8 cellular contexts compared by ENCODE assay signal in genomic region chr5:66595877-66596790, GRCh38. TPM values are rescaled to one million over a fixed set of nuclear protein-coding genes. Genes with fewer than 3 reads are reported as not detected.
DNase-seq lines count a peak whose midpoint lies in the region; ATAC-seq and TF ChIP-seq lines count a peak whose summit lies in the region.

MAST4 (plus strand) TSS chr5:66596393; CDS start chr5:66596656, 263 bp downstream.

- no peak within 1 kb of the TSS for H3K27ac Mint-ChIP-seq in stimulated activated effector memory CD8-positive, alpha-beta T cell treated with anti-CD3 and anti-CD28 coated beads, Interleukin-12 subunit alpha, Interleukin-12 subunit beta, amount 100 ng/mL, for 72 hours

- H3K9me3 ChIP-seq in esophagus muscularis mucosa = no peaks in the 10 kb centered on the region

- no peak for TF ChIP-seq EP300 in esophagus muscularis mucosa (IDR thresholded peaks at IDR 0.05)

- intact Hi-C loops in esophagus muscularis mucosa (cut with DNase I) = no loop called here

- TF ChIP-seq POLR2A in esophagus muscularis mucosa (IDR thresholded peaks at IDR 0.05; ENCODE audit: low read depth) = no peak

- 1% methylated on average over 36 of the region's 87 CpGs for WGBS in esophagus muscularis mucosa

- peak; percentile 97 for ATAC-seq in GM21360 (IDR thresholded peaks at IDR 0.05; ENCODE audit: unreplicated experiment)
- ATAC-seq in stimulated activated effector memory CD8-positive, alpha-beta T cell treated with anti-CD3 and anti-CD28 coated beads, Interleukin-12 subunit alpha, Interleukin-12 subunit beta, amount 100 ng/mL, for 72 hours = peak; percentile 86

- no peaks in the 10 kb centered on the region for H3K9me3 Mint-ChIP-seq in stimulated activated effector memory CD8-positive, alpha-beta T cell treated with anti-CD3 and anti-CD28 coated beads, Interleukin-12 subunit alpha, Interleukin-12 subunit beta, amount 100 ng/mL, for 72 hours

- peaks cover 0 to 74% (median 14%) of the 10 kb centered on the region in 4 donors for H3K27me3 ChIP-seq in esophagus muscularis mucosa

- H3K27ac ChIP-seq in esophagus muscularis mucosa (replicated peaks in 1 of 4) = peak within 1 kb of the TSS in 2 of 4 donors; percentile 25 to 57

- no peaks in the 10 kb centered on the region for H3K36me3 Mint-ChIP-seq in stimulated activated effector memory CD8-positive, alpha-beta T cell treated with anti-CD3 and anti-CD28 coated beads, Interleukin-12 subunit alpha, Interleukin-12 subunit beta, amount 100 ng/mL, for 72 hours

- peaks cover 8% of the 10 kb centered on the region for H3K4me1 Mint-ChIP-seq in stimulated activated effector memory CD8-positive, alpha-beta T cell treated with anti-CD3 and anti-CD28 coated beads, Interleukin-12 subunit alpha, Interleukin-12 subunit beta, amount 100 ng/mL, for 72 hours

- TF ChIP-seq CTCF in esophagus muscularis mucosa (IDR thresholded peaks at IDR 0.05) = no peak

- H3K4me1 ChIP-seq in esophagus muscularis mucosa = peaks cover 16 to 26% (median 24%) of the 10 kb centered on the region in 4 donors

- no peaks in the 10 kb centered on the region for H3K36me3 ChIP-seq in esophagus muscularis mucosa

- peak within 1 kb of the TSS; percentile 56 for H3K4me3 Mint-ChIP-seq in stimulated activated effector memory CD8-positive, alpha-beta T cell treated with anti-CD3 and anti-CD28 coated beads, Interleukin-12 subunit alpha, Interleukin-12 subunit beta, amount 100 ng/mL, for 72 hours

- DNase-seq in COLO829 (ENCODE audit: low spot score) (peak; percentile 19), HS-5 (ENCODE audit: low read depth) (peak; percentile 59), NCI-H82 treated with DMSO at 0.1 percent for 48 hours (lab: John Stamatoyannopoulos, UW; ENCODE audit: unreplicated experiment) (peak; percentile 11), activated T-cell treated with anti-CD3 and anti-CD28 coated beads for 1 hour (ENCODE audit: low read depth) (peak; percentile 2), esophagus muscularis mucosa (ENCODE audit: extremely low spot score) (no peak), mucosa of gallbladder (ENCODE audit: low spot score) (peak; percentile 93)
- peak; percentile 39 to 80 for DNase-seq in stimulated activated effector memory CD8-positive, alpha-beta T cell treated with anti-CD3 and anti-CD28 coated beads, Interleukin-12 subunit alpha, Interleukin-12 subunit beta, amount 100 ng/mL, for 72 hours (ENCODE audit: low spot score in 2 of 2)

- H3K4me3 ChIP-seq in esophagus muscularis mucosa = peak within 1 kb of the TSS; percentile 60 to 74 (median 70)

RNA-seq across cellular contexts. Expression of gene MAST4, which starts in this region (rescaled TPM):
- total RNA-seq in esophagus muscularis mucosa (10 to 100 TPM; 26.2 to 39.7 (median 35.8) TPM), mucosa of gallbladder (30.5 TPM)
